ENCODE assay signal across 8 cellular contexts in the genomic region with DNA sequence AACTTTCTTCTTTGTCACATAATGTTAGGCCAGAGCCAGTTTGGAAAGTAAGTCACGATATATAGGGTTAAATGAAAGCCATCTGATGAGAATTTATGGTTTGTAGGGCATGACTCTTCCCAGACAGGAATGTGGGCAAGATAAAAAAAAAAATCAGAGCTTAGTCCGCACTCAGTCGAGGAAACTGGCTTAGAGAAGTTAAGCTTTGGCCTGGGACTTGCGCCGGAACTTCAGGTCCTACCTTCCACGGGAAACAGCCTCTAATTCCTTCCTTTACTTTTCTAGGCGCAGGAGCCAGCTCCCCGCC. TPM values are rescaled to one million over a fixed set of nuclear protein-coding genes. Genes with fewer than 3 reads are reported as not detected.
DNase-seq lines count a peak whose midpoint lies in the region; ATAC-seq and TF ChIP-seq lines count a peak whose summit lies in the region.

No MANE protein-coding gene starts in this region.

- no peak for TF ChIP-seq EP300 in ovary (IDR thresholded peaks at IDR 0.05)

- H3K9me3 Mint-ChIP-seq in Caco-2 (ENCODE audit: unreplicated experiment) = no peaks in the 10 kb centered on the region

- TF ChIP-seq POLR2A in Peyer's patch (IDR thresholded peaks at IDR 0.05) = no peak
- no peak for TF ChIP-seq POLR2A in ovary (IDR thresholded peaks at IDR 0.05)

- DNase-seq in Caco-2 (no peak), Peyer's patch (no peak), epithelial cell of proximal tubule (ENCODE audit: low read depth) (no peak), ovary (no peak), NCI-H774 (lab: John Stamatoyannopoulos, UW) (no peak), HUDEP-2 (lab: John Stamatoyannopoulos, UW; ENCODE audit: unreplicated experiment in 76 of 76) (no peak)
- DNase-seq in activated effector memory CD4-positive, alpha-beta T cell treated with anti-CD3 and anti-CD28 coated beads, Interleukin-2, amount 50 U/mL, for 16 hours = no peak

- TSS peak; percentile 53 for BruUV-seq in Caco-2 (replicated peaks; lab: Mats Ljungman, UMichigan)

- H3K4me1 Mint-ChIP-seq in Caco-2 (ENCODE audit: low read depth, unreplicated experiment) = peaks cover 24% of the 10 kb centered on the region

- WGBS in ovary, 3 donors = 0 to 1% (median 0%) methylated on average over 8 of the region's 8 CpGs

- H3K36me3 Mint-ChIP-seq in Caco-2 (ENCODE audit: insufficient read depth, unreplicated experiment) = peaks cover 38% of the 10 kb centered on the region

- H3K27ac Mint-ChIP-seq in Caco-2 (ENCODE audit: unreplicated experiment) = peak overlapping the region; percentile 97

- POLR2A ChIA-PET in Caco-2 (lab: Charles Lee) = interaction anchor here (0.7 to 0.9 kb wide), 2 partner anchors 11 to 1601 kb away, joined by 3 to 5 read pairs; no protein-coding TSS in a partner anchor

- H3K4me3 ChIP-seq in Caco-2 (ENCODE audit: low read depth, low read length) (peak overlapping the region; percentile 91), Peyer's patch (peak overlapping the region; percentile 80 to 99 (median 92)), epithelial cell of proximal tubule (ENCODE audit: low read depth, low read length) (peak overlapping the region; percentile 95), ovary (peak overlapping the region; percentile 92)

- H3K4me1 ChIP-seq in Caco-2 (peaks cover 9% of the 10 kb centered on the region; the same call in 1 of the 2 replicates), Peyer's patch (peaks cover 0 to 22% (median 10%) of the 10 kb centered on the region in 4 donors), ovary (ENCODE audit: insufficient read depth) (peaks cover 5% of the 10 kb centered on the region)

- H3K4me3 Mint-ChIP-seq in Caco-2 (ENCODE audit: unreplicated experiment) = peak overlapping the region; percentile 90

- TF ChIP-seq CTCF in Caco-2 (IDR thresholded peaks at IDR 0.05; ENCODE audit: insufficient read depth in 1 of 2, low read depth in 1 of 2, low read length in 1 of 2, severe bottlenecking in 1 of 2, unreplicated experiment in 1 of 2) = no peak
- no peak for TF ChIP-seq CTCF in Peyer's patch (IDR thresholded peaks at IDR 0.05)
- no peak for TF ChIP-seq CTCF in epithelial cell of proximal tubule (conservative IDR thresholded peaks at IDR 0.05; ENCODE audit: low read depth, low read length)
- TF ChIP-seq CTCF in ovary (IDR thresholded peaks at IDR 0.05) = no peak

- H3K27ac ChIP-seq in Peyer's patch (peak overlapping the region; percentile 89 to 96 (median 92)), ovary (peak overlapping the region in 1 of 2 donors; percentile 98)

- H3K9me3 ChIP-seq in Caco-2 = no peaks in the 10 kb centered on the region
- H3K9me3 ChIP-seq in Peyer's patch = no peaks in the 10 kb centered on the region
- H3K9me3 ChIP-seq in ovary = no peaks in the 10 kb centered on the region

- H3K36me3 ChIP-seq in Caco-2 (ENCODE audit: control insufficient read depth, insufficient read depth, low read length) (no peaks in the 10 kb centered on the region), Peyer's patch (no peaks in the 10 kb centered on the region), ovary (no peaks in the 10 kb centered on the region)

- H3K27me3 Mint-ChIP-seq in Caco-2 (ENCODE audit: insufficient read depth, unreplicated experiment) = no peaks in the 10 kb centered on the region

- H3K27me3 ChIP-seq in Caco-2 (replicated peaks; ENCODE audit: control insufficient read depth, insufficient read depth, low read length) (no peaks in the 10 kb centered on the region), Peyer's patch (no peaks in the 10 kb centered on the region), ovary (no peaks in the 10 kb centered on the region)

- CTCF ChIA-PET in Caco-2 (lab: Charles Lee) = interaction anchor here (0.7 to 1.4 kb wide), 5 partner anchors 15 to 232 kb away, joined by 3 to 5 read pairs (median 4); no protein-coding TSS in a partner anchor

- no peak for ATAC-seq in GM19452 (IDR thresholded peaks at IDR 0.05; ENCODE audit: unreplicated experiment)

- intact Hi-C loops in Caco-2 (cut with micrococcal nuclease; ENCODE audit: unreplicated experiment) = no loop called here
- intact Hi-C loops in ovary (cut with DNase I) = loop anchor here in 2 of 4 donors (10.0 kb wide), 2 partner anchors 126 to 236 kb away; no protein-coding TSS in a partner anchor

RNA-seq across cellular contexts. Expression of gene DDX31, which starts 0.5 kb away (rescaled TPM):
- total RNA-seq in Caco-2 (2022) = 23.1 and 24.3 TPM in 2 replicates
- total RNA-seq in Peyer's patch = 10 to 100 TPM in 1 of 4 donors, 1 to 10 TPM in 3; 4.9 to 14.0 (median 9.0) TPM
- 8.1 and 15.2 TPM in 2 replicates for total RNA-seq in epithelial cell of proximal tubule
- total RNA-seq in ovary = 10 to 100 TPM in 6 of 7 donors, 1 to 10 TPM in 1; 9.7 to 19.6 (median 16.4) TPM
- polyA plus RNA-seq in ovary = 10 to 100 TPM; 10.6 to 11.0 TPM

RNA-seq across cellular contexts. Expression of gene GTF3C4, which starts 1.0 kb away (rescaled TPM):
- total RNA-seq in Caco-2 (2022) (23.6 and 24.1 TPM in 2 replicates), Peyer's patch (1 to 10 TPM; 5.6 to 8.3 (median 7.4) TPM), epithelial cell of proximal tubule (7.2 and 13.3 TPM in 2 replicates), ovary (10 to 100 TPM in 6 of 7 donors, 1 to 10 TPM in 1; 9.8 to 19.4 (median 17.8) TPM)
- polyA plus RNA-seq in ovary = 10 to 100 TPM in 1 of 2 donors, 1 to 10 TPM in 1; 7.0 to 14.6 TPM
